Comparison of ENCODE assay signal across 14 cellular contexts in genomic region chr20:53154540-53154939, GRCh38.
DNase-seq lines count a peak whose midpoint lies in the region; ATAC-seq and TF ChIP-seq lines count a peak whose summit lies in the region.
"Had no signal": no experiment of that assay in that cellular context is flagged by ENCODE, and none has a peak within 500 bp of the region (broad histone marks: within the 10 kb centered on the region; RNA-seq: fewer than 3 reads in every experiment).

No MANE protein-coding gene starts in this region.

- no peak overlapping the region for H3K27ac ChIP-seq in brain microvascular endothelial cell
- no peak overlapping the region for H3K27ac ChIP-seq in effector memory CD4-positive, alpha-beta T cell (ENCODE audit: insufficient read depth, low read length, poor library complexity, severe bottlenecking)
- H3K27ac ChIP-seq: spleen had no signal

- CTCF ChIA-PET in activated CD8-positive, alpha-beta memory T cell treated with anti-CD3 and anti-CD28 coated beads, Interleukin-2, amount 10 ng/mL, durations not matched to agents 7 days and 5 days (lab: Charles Lee) = no interaction called here

- no peak overlapping the region for H3K4me3 ChIP-seq in brain microvascular endothelial cell (ENCODE audit: low read depth, low read length)
- no peak overlapping the region for H3K4me3 ChIP-seq in effector memory CD4-positive, alpha-beta T cell (ENCODE audit: insufficient read depth, low read depth, low read length, poor library complexity, severe bottlenecking)
- H3K4me3 ChIP-seq: spleen had no signal

- H3K9me3 ChIP-seq in effector memory CD4-positive, alpha-beta T cell (ENCODE audit: control insufficient read depth, low read length) = no peaks in the 10 kb centered on the region
- H3K9me3 ChIP-seq: spleen had no signal

- no peaks in the 10 kb centered on the region for H3K27me3 ChIP-seq in brain microvascular endothelial cell (replicated peaks)
- H3K27me3 ChIP-seq in effector memory CD4-positive, alpha-beta T cell (replicated peaks; ENCODE audit: control insufficient read depth, insufficient read depth, low read length, poor library complexity, severe bottlenecking) = no peaks in the 10 kb centered on the region
- H3K27me3 ChIP-seq: spleen had no signal

- H3K36me3 Mint-ChIP-seq in activated CD8-positive, alpha-beta memory T cell treated with anti-CD3 and anti-CD28 coated beads, Interleukin-2, amount 10 ng/mL, durations not matched to agents 7 days and 5 days = no peaks in the 10 kb centered on the region
- H3K36me3 Mint-ChIP-seq in T-helper 1 cell treated with Interleukin-12 subunit alpha and Interleukin-12 subunit beta and Interleukin-4 antibody, amounts not matched to agents 30 μg/mL and 1 μg/mL, for 36 hours (ENCODE audit: low read depth) = peaks cover 15% of the 10 kb centered on the region

- H3K36me3 ChIP-seq in brain microvascular endothelial cell (replicated peaks) = no peaks in the 10 kb centered on the region
- no peaks in the 10 kb centered on the region for H3K36me3 ChIP-seq in effector memory CD4-positive, alpha-beta T cell (ENCODE audit: control insufficient read depth, insufficient read depth, low read length)
- H3K36me3 ChIP-seq: spleen had no signal

- H3K4me1 ChIP-seq in effector memory CD4-positive, alpha-beta T cell (ENCODE audit: control insufficient read depth, insufficient read depth, low read length, poor library complexity, severe bottlenecking) = no peaks in the 10 kb centered on the region

- H3K27me3 Mint-ChIP-seq in activated CD8-positive, alpha-beta memory T cell treated with anti-CD3 and anti-CD28 coated beads, Interleukin-2, amount 10 ng/mL, durations not matched to agents 7 days and 5 days = peaks cover 23% of the 10 kb centered on the region
- H3K27me3 Mint-ChIP-seq in T-helper 1 cell treated with Interleukin-12 subunit alpha and Interleukin-12 subunit beta and Interleukin-4 antibody, amounts not matched to agents 30 μg/mL and 1 μg/mL, for 36 hours (ENCODE audit: low read depth) = no peaks in the 10 kb centered on the region

- no peak overlapping the region for H3K27ac Mint-ChIP-seq in activated CD8-positive, alpha-beta memory T cell treated with anti-CD3 and anti-CD28 coated beads, Interleukin-2, amount 10 ng/mL, durations not matched to agents 7 days and 5 days
- H3K27ac Mint-ChIP-seq in T-helper 1 cell treated with Interleukin-12 subunit alpha and Interleukin-12 subunit beta and Interleukin-4 antibody, amounts not matched to agents 30 μg/mL and 1 μg/mL, for 36 hours = no peak overlapping the region

- H3K4me3 Mint-ChIP-seq in activated CD8-positive, alpha-beta memory T cell treated with anti-CD3 and anti-CD28 coated beads, Interleukin-2, amount 10 ng/mL, durations not matched to agents 7 days and 5 days = no peak overlapping the region
- H3K4me3 Mint-ChIP-seq in T-helper 1 cell treated with Interleukin-12 subunit alpha and Interleukin-12 subunit beta and Interleukin-4 antibody, amounts not matched to agents 30 μg/mL and 1 μg/mL, for 36 hours = peak overlapping the region; percentile 56

- peaks cover 13% of the 10 kb centered on the region for H3K4me1 Mint-ChIP-seq in activated CD8-positive, alpha-beta memory T cell treated with anti-CD3 and anti-CD28 coated beads, Interleukin-2, amount 10 ng/mL, durations not matched to agents 7 days and 5 days
- H3K4me1 Mint-ChIP-seq in T-helper 1 cell treated with Interleukin-12 subunit alpha and Interleukin-12 subunit beta and Interleukin-4 antibody, amounts not matched to agents 30 μg/mL and 1 μg/mL, for 36 hours (ENCODE audit: low read depth) = peaks cover 48% of the 10 kb centered on the region

- ATAC-seq in activated CD8-positive, alpha-beta memory T cell treated with anti-CD3 and anti-CD28 coated beads, Interleukin-2, amount 10 ng/mL, durations not matched to agents 7 days and 5 days = peak; percentile 53
- peak; percentile 63 for ATAC-seq in HG02852 (IDR thresholded peaks at IDR 0.05; ENCODE audit: unreplicated experiment)

- no peak for DNase-seq in activated CD8-positive, alpha-beta memory T cell treated with anti-CD3 and anti-CD28 coated beads, Interleukin-2, amount 10 ng/mL, durations not matched to agents 7 days and 5 days
- no peak for DNase-seq in activated CD8-positive, alpha-beta memory T cell treated with anti-CD3 and anti-CD28 coated beads, Interleukin-2, amount 50 U/mL, for 4 hours
- DNase-seq in kidney tubule cell (ENCODE audit: low spot score) (peak; percentile 22), NCI-H2029 (lab: John Stamatoyannopoulos, UW) (no peak), brain microvascular endothelial cell (no peak)
- no peak for DNase-seq in effector memory CD4-positive, alpha-beta T cell
- DNase-seq: activated CD4-positive, alpha-beta T cell treated with anti-CD3 and anti-CD28 coated beads, Interleukin-2, amount 50 U/mL, for 48 hours; anterior cingulate cortex; DMS 273 treated with DMSO at 0.1 percent for 48 hours; effector CD8-positive, alpha-beta T cell; NCI-H1694; spleen had no signal

- in situ Hi-C loops in brain microvascular endothelial cell (cut with HindIII; ENCODE audit: low pct_ligation_motif_present, low sequenced_read_pairs) = no loop called here

- no peaks in the 10 kb centered on the region for H3K9me3 Mint-ChIP-seq in activated CD8-positive, alpha-beta memory T cell treated with anti-CD3 and anti-CD28 coated beads, Interleukin-2, amount 10 ng/mL, durations not matched to agents 7 days and 5 days (ENCODE audit: low read depth)
- H3K9me3 Mint-ChIP-seq in T-helper 1 cell treated with Interleukin-12 subunit alpha and Interleukin-12 subunit beta and Interleukin-4 antibody, amounts not matched to agents 30 μg/mL and 1 μg/mL, for 36 hours = peaks cover 8% of the 10 kb centered on the region

- no peak for TF ChIP-seq CTCF in brain microvascular endothelial cell (IDR thresholded peaks at IDR 0.05; ENCODE audit: low read depth, low read length, missing control alignments)
